ENCODE assay signal across 24 cellular contexts in genomic region chrX:97522307-97522706, GRCh38.
A peak's percentile ranks its signal among the peaks of the same experiment; 100 is the strongest.
DNase-seq lines count a peak whose midpoint lies in the region; ATAC-seq, FAIRE-seq and TF ChIP-seq lines count a peak whose summit lies in the region.
"Had no signal": no experiment of that assay in that cellular context is flagged by ENCODE, and none has a peak within 500 bp of the region (broad histone marks: within the 10 kb centered on the region; RNA-seq: fewer than 3 reads in every experiment).

No MANE protein-coding gene starts in this region.

- no peak for TF ChIP-seq POLR2A in GM12878 (IDR thresholded peaks at IDR 0.05; ENCODE audit: low read depth, low read length)

- TF ChIP-seq EP300 in GM12878 (IDR thresholded peaks at IDR 0.05; ENCODE audit: borderline replicate concordance in 1 of 2, control insufficient read depth in 1 of 2, low read depth in 2 of 2, low read length in 2 of 2), result no peak

- SMC1A ChIA-PET in GM12878 (lab: Charles Lee; ENCODE audit: uncharacterized antibody, unreplicated experiment), result no interaction called here

- TF ChIP-seq RAD21 in GM12878 (IDR thresholded peaks at IDR 0.05; ENCODE audit: insufficient read depth, low read depth, low read length), result no peak

- H3K27ac ChIP-seq in GM12878 (ENCODE audit: control insufficient read depth, insufficient read depth), result no peak overlapping the region
- H3K27ac ChIP-seq: BLaER1 had no signal

- CTCF ChIA-PET in GM12878 (lab: Yijun Ruan, JAX), result no interaction called here

- H3K79me2 ChIP-seq in GM12878 (ENCODE audit: control insufficient read depth, insufficient read depth, low read length), result no peaks in the 10 kb centered on the region

- H2AFZ ChIP-seq in GM12878 (ENCODE audit: control insufficient read depth, low read depth, low read length), result no peak overlapping the region

- H4K20me1 ChIP-seq in GM12878 (ENCODE audit: control insufficient read depth, insufficient read depth), result no peaks in the 10 kb centered on the region
- H4K20me1 ChIP-seq: BLaER1 had no signal

- 26% methylated on average over 2 of the region's 2 CpGs for WGBS in GM12878 (ENCODE audit: insufficient coverage, insufficient replicate concordance, low lambda C conversion rate, missing lambda C conversion rate)

- H3K4me3 ChIP-seq in GM12878, result no peak overlapping the region
- H3K4me3 ChIP-seq: BLaER1 had no signal

- H3K9ac ChIP-seq in GM12878 (ENCODE audit: control insufficient read depth, insufficient read depth, low read length), result no peak overlapping the region
- H3K9ac ChIP-seq: BLaER1 had no signal

- no peak for TF ChIP-seq CTCF in GM12878 (IDR thresholded peaks at IDR 0.05 in 2 of 3, conservative IDR thresholded peaks at IDR 0.05 in 1 of 3; ENCODE audit: control insufficient read depth in 2 of 3, extremely low read depth in 1 of 3, insufficient read depth in 1 of 3, low read depth in 3 of 3, low read length in 3 of 3)
- TF ChIP-seq CTCF in omental fat pad (IDR thresholded peaks at IDR 0.05), result no peak

- H3K27me3 ChIP-seq in GM12878 (replicated peaks in 1 of 2; ENCODE audit: control insufficient read depth in 2 of 2, insufficient read depth in 2 of 2, low read length in 1 of 2), result no peaks in the 10 kb centered on the region
- H3K27me3 ChIP-seq: BE2C had no signal

- POLR2A ChIA-PET in GM12878 (lab: Charles Lee), result no interaction called here

- no peak for FAIRE-seq in GM12878 (lab: Jason Lieb, UNC)
- FAIRE-seq: A204.1, GM12892, GM18507 had no signal

- H3K4me2 ChIP-seq in GM12878 (ENCODE audit: control insufficient read depth, insufficient read depth), result no peak overlapping the region
- H3K4me2 ChIP-seq: BLaER1 had no signal

- H3K4me1 ChIP-seq in GM12878 (ENCODE audit: control insufficient read depth, insufficient read depth, low read length), result no peaks in the 10 kb centered on the region
- H3K4me1 ChIP-seq: BE2C had no signal

- no peak for DNase-seq in GM12878 (ENCODE audit: low read depth, low spot score)
- DNase-seq in omental fat pad (ENCODE audit: low spot score), result no peak
- DNase-seq in GDM1 (lab: John Stamatoyannopoulos, UW), result no peak
- no peak for DNase-seq in inferior parietal cortex (ENCODE audit: extremely low spot score)
- DNase-seq: 8988T; ACHN; BE2C; C1 segment of cervical spinal cord; CD4-positive, alpha-beta memory T cell; CD4-positive, CD25-positive, alpha-beta regulatory T cell; CD8-positive, alpha-beta memory T cell; COR-L47; DMS 273 treated with DMSO at 0.1 percent for 48 hours; DMS153; DMS53; DMS79; DND-41; EL; GF-D8 had no signal

- intact Hi-C loops in GM12878 (cut with micrococcal nuclease; ENCODE audit: unreplicated experiment), result no loop called here

- ATAC-seq in GM19463 (IDR thresholded peaks at IDR 0.05; ENCODE audit: unreplicated experiment) (peak; percentile 65), GM12878 (peak; percentile 57), omental fat pad (ENCODE audit: low FRiP score) (no peak)

- BruUV-seq in GM12878 (replicated peaks; lab: Mats Ljungman, UMichigan), result no TSS peak

- RAD21 ChIA-PET in GM12878 (lab: Charles Lee; ENCODE audit: unreplicated experiment), result no interaction called here

- H3K9me3 ChIP-seq in GM12878 (replicated peaks; ENCODE audit: control insufficient read depth, insufficient read depth, low read length), result no peaks in the 10 kb centered on the region; the same call in 2 of the 3 replicates
- H3K9me3 ChIP-seq: BE2C, BLaER1 had no signal

- no peaks in the 10 kb centered on the region for H3K36me3 ChIP-seq in GM12878 (ENCODE audit: control insufficient read depth in 2 of 2, insufficient read depth in 2 of 2, low read length in 1 of 2)
- H3K36me3 ChIP-seq: BE2C, BLaER1 had no signal

- in situ Hi-C loops in GM12878 (cut with MboI), result no loop called here

TF ChIP-seq in GM12878, 131 proteins besides CTCF, POLR2A, EP300 and RAD21:
- TF ChIP-seq SKIL (IDR thresholded peaks at IDR 0.05; ENCODE audit: low read depth, poor library complexity, severe bottlenecking), result peak; percentile 26
- TF ChIP-seq MTA2 (IDR thresholded peaks at IDR 0.05; ENCODE audit: low read depth), result peak; percentile 83
- TF ChIP-seq PKNOX1 (IDR thresholded peaks at IDR 0.05), result no peak
- no peak for TF ChIP-seq FOXK2 (IDR thresholded peaks at IDR 0.05)
